1 cellular context compared by ENCODE assay signal in the genomic region with DNA sequence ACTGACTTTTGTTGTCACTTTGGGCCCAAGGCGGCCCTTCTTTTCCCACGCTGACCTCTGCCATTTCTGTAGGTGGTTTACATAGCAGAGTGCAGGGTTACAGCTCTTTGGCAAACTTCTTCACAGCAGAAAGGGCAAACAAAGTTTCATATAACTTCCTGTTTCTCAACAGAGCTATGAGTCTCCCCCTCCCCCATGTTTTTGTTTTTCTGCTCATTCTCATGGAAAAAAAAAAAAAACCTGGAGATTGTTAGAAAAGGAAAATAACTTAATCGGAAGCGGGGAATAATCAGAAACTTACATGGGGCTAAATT.
TF ChIP-seq lines count a peak whose summit lies in the region.

No MANE protein-coding gene starts in this region.

TF ChIP-seq in HepG2, 621 proteins besides CTCF, POLR2A, EP300 and RAD21 (continued from another document and continues in another):
- TF ChIP-seq, protein P1, sequence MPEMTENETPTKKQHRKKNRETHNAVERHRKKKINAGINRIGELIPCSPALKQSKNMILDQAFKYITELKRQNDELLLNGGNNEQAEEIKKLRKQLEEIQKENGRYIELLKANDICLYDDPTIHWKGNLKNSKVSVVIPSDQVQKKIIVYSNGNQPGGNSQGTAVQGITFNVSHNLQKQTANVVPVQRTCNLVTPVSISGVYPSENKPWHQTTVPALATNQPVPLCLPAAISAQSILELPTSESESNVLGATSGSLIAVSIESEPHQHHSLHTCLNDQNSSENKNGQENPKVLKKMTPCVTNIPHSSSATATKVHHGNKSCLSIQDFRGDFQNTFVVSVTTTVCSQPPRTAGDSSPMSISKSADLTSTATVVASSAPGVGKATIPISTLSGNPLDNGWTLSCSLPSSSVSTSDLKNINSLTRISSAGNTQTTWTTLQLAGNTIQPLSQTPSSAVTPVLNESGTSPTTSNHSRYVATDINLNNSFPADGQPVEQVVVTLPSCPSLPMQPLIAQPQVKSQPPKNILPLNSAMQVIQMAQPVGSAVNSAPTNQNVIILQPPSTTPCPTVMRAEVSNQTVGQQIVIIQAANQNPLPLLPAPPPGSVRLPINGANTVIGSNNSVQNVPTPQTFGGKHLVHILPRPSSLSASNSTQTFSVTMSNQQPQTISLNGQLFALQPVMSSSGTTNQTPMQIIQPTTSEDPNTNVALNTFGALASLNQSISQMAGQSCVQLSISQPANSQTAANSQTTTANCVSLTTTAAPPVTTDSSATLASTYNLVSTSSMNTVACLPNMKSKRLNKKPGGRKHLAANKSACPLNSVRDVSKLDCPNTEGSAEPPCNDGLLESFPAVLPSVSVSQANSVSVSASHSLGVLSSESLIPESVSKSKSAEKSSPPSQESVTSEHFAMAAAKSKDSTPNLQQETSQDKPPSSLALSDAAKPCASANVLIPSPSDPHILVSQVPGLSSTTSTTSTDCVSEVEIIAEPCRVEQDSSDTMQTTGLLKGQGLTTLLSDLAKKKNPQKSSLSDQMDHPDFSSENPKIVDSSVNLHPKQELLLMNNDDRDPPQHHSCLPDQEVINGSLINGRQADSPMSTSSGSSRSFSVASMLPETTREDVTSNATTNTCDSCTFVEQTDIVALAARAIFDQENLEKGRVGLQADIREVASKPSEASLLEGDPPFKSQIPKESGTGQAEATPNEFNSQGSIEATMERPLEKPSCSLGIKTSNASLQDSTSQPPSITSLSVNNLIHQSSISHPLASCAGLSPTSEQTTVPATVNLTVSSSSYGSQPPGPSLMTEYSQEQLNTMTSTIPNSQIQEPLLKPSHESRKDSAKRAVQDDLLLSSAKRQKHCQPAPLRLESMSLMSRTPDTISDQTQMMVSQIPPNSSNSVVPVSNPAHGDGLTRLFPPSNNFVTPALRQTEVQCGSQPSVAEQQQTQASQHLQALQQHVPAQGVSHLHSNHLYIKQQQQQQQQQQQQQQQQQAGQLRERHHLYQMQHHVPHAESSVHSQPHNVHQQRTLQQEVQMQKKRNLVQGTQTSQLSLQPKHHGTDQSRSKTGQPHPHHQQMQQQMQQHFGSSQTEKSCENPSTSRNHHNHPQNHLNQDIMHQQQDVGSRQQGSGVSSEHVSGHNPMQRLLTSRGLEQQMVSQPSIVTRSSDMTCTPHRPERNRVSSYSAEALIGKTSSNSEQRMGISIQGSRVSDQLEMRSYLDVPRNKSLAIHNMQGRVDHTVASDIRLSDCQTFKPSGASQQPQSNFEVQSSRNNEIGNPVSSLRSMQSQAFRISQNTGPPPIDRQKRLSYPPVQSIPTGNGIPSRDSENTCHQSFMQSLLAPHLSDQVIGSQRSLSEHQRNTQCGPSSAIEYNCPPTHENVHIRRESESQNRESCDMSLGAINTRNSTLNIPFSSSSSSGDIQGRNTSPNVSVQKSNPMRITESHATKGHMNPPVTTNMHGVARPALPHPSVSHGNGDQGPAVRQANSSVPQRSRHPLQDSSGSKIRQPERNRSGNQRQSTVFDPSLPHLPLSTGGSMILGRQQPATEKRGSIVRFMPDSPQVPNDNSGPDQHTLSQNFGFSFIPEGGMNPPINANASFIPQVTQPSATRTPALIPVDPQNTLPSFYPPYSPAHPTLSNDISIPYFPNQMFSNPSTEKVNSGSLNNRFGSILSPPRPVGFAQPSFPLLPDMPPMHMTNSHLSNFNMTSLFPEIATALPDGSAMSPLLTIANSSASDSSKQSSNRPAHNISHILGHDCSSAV (CRISPR knock-in tag; IDR thresholded peaks at IDR 0.05; ENCODE audit: borderline replicate concordance), result no peak
- TF ChIP-seq, protein P2, sequence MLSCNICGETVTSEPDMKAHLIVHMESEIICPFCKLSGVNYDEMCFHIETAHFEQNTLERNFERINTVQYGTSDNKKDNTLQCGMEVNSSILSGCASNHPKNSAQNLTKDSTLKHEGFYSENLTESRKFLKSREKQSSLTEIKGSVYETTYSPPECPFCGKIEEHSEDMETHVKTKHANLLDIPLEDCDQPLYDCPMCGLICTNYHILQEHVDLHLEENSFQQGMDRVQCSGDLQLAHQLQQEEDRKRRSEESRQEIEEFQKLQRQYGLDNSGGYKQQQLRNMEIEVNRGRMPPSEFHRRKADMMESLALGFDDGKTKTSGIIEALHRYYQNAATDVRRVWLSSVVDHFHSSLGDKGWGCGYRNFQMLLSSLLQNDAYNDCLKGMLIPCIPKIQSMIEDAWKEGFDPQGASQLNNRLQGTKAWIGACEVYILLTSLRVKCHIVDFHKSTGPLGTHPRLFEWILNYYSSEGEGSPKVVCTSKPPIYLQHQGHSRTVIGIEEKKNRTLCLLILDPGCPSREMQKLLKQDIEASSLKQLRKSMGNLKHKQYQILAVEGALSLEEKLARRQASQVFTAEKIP (CRISPR knock-in tag; IDR thresholded peaks at IDR 0.05; ENCODE audit: borderline replicate concordance), result no peak
- TF ChIP-seq RXRB (CRISPR knock-in tag; IDR thresholded peaks at IDR 0.05; ENCODE audit: borderline replicate concordance) (peak; percentile 18; the same call in 1 of the 2 replicates), SOX13 (IDR thresholded peaks at IDR 0.05) (no peak), SOX13 (CRISPR knock-in tag; conservative IDR thresholded peaks at IDR 0.05 in 1 of 2, IDR thresholded peaks at IDR 0.05 in 1 of 2) (no peak), SIX1 (CRISPR knock-in tag; IDR thresholded peaks at IDR 0.05; ENCODE audit: borderline replicate concordance) (no peak), ZNF17 (CRISPR knock-in tag; IDR thresholded peaks at IDR 0.05) (no peak), SOX6 (IDR thresholded peaks at IDR 0.05) (no peak), SOX6 (CRISPR knock-in tag; IDR thresholded peaks at IDR 0.05) (peak; percentile 29; the same call in 1 of the 2 replicates), RFX1 (IDR thresholded peaks at IDR 0.05) (no peak), FOXA3 (CRISPR knock-in tag; IDR thresholded peaks at IDR 0.05) (peak; percentile 39), HNRNPUL1 (IDR thresholded peaks at IDR 0.05; ENCODE audit: low read depth, low read length) (no peak), ZNF660 (CRISPR knock-in tag; IDR thresholded peaks at IDR 0.05; ENCODE audit: borderline replicate concordance, low read depth) (no peak), AGO2 (optimal IDR thresholded peaks at IDR 0.05; ENCODE audit: low read depth, low read length) (no peak), SRSF1 (optimal IDR thresholded peaks at IDR 0.05; ENCODE audit: low read depth, low read length) (no peak), ZNF615 (CRISPR knock-in tag; IDR thresholded peaks at IDR 0.05; ENCODE audit: borderline replicate concordance) (no peak), MEF2D (CRISPR knock-in tag; IDR thresholded peaks at IDR 0.05) (no peak), BRD4 (CRISPR knock-in tag; IDR thresholded peaks at IDR 0.05) (no peak), ZNF510 (CRISPR knock-in tag; IDR thresholded peaks at IDR 0.05; ENCODE audit: low read depth) (no peak), DNMT3B (CRISPR knock-in tag; conservative IDR thresholded peaks at IDR 0.05) (no peak), ZNF607 (CRISPR knock-in tag; IDR thresholded peaks at IDR 0.05; ENCODE audit: borderline replicate concordance) (no peak), TP53 (CRISPR knock-in tag; conservative IDR thresholded peaks at IDR 0.05) (no peak), RORA (CRISPR knock-in tag; IDR thresholded peaks at IDR 0.05) (no peak), GATAD2A (CRISPR knock-in tag; IDR thresholded peaks at IDR 0.05) (peak; percentile 51), FOXK1 (CRISPR knock-in tag; IDR thresholded peaks at IDR 0.05; ENCODE audit: borderline replicate concordance, low read depth) (peak; percentile 61; the same call in 1 of the 2 replicates)
- TF ChIP-seq, protein P3, sequence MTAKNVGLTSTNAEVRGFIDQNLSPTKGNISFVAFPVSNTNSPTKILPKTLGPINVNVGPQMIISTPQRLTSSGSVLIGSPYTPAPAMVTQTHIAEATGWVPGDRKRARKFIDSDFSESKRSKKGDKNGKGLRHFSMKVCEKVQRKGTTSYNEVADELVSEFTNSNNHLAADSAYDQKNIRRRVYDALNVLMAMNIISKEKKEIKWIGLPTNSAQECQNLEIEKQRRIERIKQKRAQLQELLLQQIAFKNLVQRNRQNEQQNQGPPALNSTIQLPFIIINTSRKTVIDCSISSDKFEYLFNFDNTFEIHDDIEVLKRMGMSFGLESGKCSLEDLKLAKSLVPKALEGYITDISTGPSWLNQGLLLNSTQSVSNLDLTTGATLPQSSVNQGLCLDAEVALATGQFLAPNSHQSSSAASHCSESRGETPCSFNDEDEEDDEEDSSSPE (CRISPR knock-in tag; IDR thresholded peaks at IDR 0.05), result no peak
- TF ChIP-seq, protein P4, sequence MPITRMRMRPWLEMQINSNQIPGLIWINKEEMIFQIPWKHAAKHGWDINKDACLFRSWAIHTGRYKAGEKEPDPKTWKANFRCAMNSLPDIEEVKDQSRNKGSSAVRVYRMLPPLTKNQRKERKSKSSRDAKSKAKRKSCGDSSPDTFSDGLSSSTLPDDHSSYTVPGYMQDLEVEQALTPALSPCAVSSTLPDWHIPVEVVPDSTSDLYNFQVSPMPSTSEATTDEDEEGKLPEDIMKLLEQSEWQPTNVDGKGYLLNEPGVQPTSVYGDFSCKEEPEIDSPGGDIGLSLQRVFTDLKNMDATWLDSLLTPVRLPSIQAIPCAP (CRISPR knock-in tag; IDR thresholded peaks at IDR 0.05; ENCODE audit: low read depth), result no peak
- TF ChIP-seq, protein P5, sequence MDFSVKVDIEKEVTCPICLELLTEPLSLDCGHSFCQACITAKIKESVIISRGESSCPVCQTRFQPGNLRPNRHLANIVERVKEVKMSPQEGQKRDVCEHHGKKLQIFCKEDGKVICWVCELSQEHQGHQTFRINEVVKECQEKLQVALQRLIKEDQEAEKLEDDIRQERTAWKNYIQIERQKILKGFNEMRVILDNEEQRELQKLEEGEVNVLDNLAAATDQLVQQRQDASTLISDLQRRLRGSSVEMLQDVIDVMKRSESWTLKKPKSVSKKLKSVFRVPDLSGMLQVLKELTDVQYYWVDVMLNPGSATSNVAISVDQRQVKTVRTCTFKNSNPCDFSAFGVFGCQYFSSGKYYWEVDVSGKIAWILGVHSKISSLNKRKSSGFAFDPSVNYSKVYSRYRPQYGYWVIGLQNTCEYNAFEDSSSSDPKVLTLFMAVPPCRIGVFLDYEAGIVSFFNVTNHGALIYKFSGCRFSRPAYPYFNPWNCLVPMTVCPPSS (IDR thresholded peaks at IDR 0.05), result no peak
- TF ChIP-seq, protein P6, sequence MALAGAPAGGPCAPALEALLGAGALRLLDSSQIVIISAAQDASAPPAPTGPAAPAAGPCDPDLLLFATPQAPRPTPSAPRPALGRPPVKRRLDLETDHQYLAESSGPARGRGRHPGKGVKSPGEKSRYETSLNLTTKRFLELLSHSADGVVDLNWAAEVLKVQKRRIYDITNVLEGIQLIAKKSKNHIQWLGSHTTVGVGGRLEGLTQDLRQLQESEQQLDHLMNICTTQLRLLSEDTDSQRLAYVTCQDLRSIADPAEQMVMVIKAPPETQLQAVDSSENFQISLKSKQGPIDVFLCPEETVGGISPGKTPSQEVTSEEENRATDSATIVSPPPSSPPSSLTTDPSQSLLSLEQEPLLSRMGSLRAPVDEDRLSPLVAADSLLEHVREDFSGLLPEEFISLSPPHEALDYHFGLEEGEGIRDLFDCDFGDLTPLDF (CRISPR knock-in tag; IDR thresholded peaks at IDR 0.05), result no peak
- TF ChIP-seq, protein P7, sequence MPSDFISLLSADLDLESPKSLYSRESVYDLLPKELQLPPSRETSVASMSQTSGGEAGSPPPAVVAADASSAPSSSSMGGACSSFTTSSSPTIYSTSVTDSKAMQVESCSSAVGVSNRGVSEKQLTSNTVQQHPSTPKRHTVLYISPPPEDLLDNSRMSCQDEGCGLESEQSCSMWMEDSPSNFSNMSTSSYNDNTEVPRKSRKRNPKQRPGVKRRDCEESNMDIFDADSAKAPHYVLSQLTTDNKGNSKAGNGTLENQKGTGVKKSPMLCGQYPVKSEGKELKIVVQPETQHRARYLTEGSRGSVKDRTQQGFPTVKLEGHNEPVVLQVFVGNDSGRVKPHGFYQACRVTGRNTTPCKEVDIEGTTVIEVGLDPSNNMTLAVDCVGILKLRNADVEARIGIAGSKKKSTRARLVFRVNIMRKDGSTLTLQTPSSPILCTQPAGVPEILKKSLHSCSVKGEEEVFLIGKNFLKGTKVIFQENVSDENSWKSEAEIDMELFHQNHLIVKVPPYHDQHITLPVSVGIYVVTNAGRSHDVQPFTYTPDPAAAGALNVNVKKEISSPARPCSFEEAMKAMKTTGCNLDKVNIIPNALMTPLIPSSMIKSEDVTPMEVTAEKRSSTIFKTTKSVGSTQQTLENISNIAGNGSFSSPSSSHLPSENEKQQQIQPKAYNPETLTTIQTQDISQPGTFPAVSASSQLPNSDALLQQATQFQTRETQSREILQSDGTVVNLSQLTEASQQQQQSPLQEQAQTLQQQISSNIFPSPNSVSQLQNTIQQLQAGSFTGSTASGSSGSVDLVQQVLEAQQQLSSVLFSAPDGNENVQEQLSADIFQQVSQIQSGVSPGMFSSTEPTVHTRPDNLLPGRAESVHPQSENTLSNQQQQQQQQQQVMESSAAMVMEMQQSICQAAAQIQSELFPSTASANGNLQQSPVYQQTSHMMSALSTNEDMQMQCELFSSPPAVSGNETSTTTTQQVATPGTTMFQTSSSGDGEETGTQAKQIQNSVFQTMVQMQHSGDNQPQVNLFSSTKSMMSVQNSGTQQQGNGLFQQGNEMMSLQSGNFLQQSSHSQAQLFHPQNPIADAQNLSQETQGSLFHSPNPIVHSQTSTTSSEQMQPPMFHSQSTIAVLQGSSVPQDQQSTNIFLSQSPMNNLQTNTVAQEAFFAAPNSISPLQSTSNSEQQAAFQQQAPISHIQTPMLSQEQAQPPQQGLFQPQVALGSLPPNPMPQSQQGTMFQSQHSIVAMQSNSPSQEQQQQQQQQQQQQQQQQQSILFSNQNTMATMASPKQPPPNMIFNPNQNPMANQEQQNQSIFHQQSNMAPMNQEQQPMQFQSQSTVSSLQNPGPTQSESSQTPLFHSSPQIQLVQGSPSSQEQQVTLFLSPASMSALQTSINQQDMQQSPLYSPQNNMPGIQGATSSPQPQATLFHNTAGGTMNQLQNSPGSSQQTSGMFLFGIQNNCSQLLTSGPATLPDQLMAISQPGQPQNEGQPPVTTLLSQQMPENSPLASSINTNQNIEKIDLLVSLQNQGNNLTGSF (CRISPR knock-in tag; IDR thresholded peaks at IDR 0.05), result no peak
- TF ChIP-seq, protein P8, sequence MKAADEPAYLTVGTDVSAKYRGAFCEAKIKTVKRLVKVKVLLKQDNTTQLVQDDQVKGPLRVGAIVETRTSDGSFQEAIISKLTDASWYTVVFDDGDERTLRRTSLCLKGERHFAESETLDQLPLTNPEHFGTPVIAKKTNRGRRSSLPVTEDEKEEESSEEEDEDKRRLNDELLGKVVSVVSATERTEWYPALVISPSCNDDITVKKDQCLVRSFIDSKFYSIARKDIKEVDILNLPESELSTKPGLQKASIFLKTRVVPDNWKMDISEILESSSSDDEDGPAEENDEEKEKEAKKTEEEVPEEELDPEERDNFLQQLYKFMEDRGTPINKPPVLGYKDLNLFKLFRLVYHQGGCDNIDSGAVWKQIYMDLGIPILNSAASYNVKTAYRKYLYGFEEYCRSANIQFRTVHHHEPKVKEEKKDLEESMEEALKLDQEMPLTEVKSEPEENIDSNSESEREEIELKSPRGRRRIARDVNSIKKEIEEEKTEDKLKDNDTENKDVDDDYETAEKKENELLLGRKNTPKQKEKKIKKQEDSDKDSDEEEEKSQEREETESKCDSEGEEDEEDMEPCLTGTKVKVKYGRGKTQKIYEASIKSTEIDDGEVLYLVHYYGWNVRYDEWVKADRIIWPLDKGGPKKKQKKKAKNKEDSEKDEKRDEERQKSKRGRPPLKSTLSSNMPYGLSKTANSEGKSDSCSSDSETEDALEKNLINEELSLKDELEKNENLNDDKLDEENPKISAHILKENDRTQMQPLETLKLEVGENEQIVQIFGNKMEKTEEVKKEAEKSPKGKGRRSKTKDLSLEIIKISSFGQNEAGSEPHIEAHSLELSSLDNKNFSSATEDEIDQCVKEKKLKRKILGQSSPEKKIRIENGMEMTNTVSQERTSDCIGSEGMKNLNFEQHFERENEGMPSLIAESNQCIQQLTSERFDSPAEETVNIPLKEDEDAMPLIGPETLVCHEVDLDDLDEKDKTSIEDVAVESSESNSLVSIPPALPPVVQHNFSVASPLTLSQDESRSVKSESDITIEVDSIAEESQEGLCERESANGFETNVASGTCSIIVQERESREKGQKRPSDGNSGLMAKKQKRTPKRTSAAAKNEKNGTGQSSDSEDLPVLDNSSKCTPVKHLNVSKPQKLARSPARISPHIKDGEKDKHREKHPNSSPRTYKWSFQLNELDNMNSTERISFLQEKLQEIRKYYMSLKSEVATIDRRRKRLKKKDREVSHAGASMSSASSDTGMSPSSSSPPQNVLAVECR (CRISPR knock-in tag; IDR thresholded peaks at IDR 0.05; ENCODE audit: borderline replicate concordance), result no peak
